Comparison of ENCODE assay signal across 20 cellular contexts in genomic region chr16:60225541-60225940, GRCh38.
"Had no signal": no experiment of that assay in that cellular context is flagged by ENCODE, and none has a peak within 500 bp of the region (broad histone marks: within the 10 kb centered on the region; RNA-seq: fewer than 3 reads in every experiment).

No MANE protein-coding gene starts in this region.

- H3K27me3 ChIP-seq: esophagus squamous epithelium, gastroesophageal sphincter, stomach, transverse colon had no signal

- H3K27ac Mint-ChIP-seq: effector memory CD8-positive, alpha-beta T cell; memory B cell; natural killer cell treated with Interleukin-12 subunit alpha and Interleukin-12 subunit beta and Interleukin-15 and Interleukin-18, amount 100 ng/mL, for 72 hours had no signal

- ATAC-seq: effector memory CD8-positive, alpha-beta T cell; gastroesophageal sphincter; left cardiac atrium; lower lobe of right lung; natural killer cell treated with Interleukin-12 subunit alpha and Interleukin-12 subunit beta and Interleukin-15 and Interleukin-18, amount 100 ng/mL, for 72 hours; right cardiac atrium had no signal

- H3K27ac ChIP-seq: esophagus squamous epithelium, gastroesophageal sphincter, left ventricle myocardium inferior, lower lobe of right lung, stomach, thoracic aorta, transverse colon had no signal

- H3K4me1 Mint-ChIP-seq: memory B cell had no signal

- H3K4me1 ChIP-seq: esophagus squamous epithelium, gastroesophageal sphincter, left ventricle myocardium inferior, lower lobe of right lung, stomach, transverse colon had no signal

- H3K36me3 Mint-ChIP-seq: memory B cell had no signal

- H3K9me3 ChIP-seq: esophagus squamous epithelium had no signal

- H3K27me3 Mint-ChIP-seq: effector memory CD8-positive, alpha-beta T cell; memory B cell; natural killer cell treated with Interleukin-12 subunit alpha and Interleukin-12 subunit beta and Interleukin-15 and Interleukin-18, amount 100 ng/mL, for 72 hours had no signal

- H3K4me3 Mint-ChIP-seq: effector memory CD8-positive, alpha-beta T cell; memory B cell; natural killer cell treated with Interleukin-12 subunit alpha and Interleukin-12 subunit beta and Interleukin-15 and Interleukin-18, amount 100 ng/mL, for 72 hours had no signal

- H3K4me3 ChIP-seq: esophagus squamous epithelium, gastroesophageal sphincter, left ventricle myocardium inferior, lower lobe of right lung, stomach, thoracic aorta, transverse colon had no signal

- DNase-seq: effector memory CD8-positive, alpha-beta T cell; esophagus squamous epithelium; foreskin fibroblast; glutamatergic neuron; kidney; left cardiac atrium; left ventricle myocardium inferior; lower lobe of right lung; midbrain; right cardiac atrium; small intestine; stimulated activated CD4-positive, alpha-beta T cell treated with anti-CD3 and anti-CD28 coated beads, Interleukin-12 subunit alpha, Interleukin-12 subunit beta, amount 100 ng/mL, for 4 hours; stimulated activated naive CD4-positive, alpha-beta T cell; stomach; substantia nigra; transverse colon had no signal

- FAIRE-seq: kidney, small intestine had no signal

- H3K36me3 ChIP-seq: esophagus squamous epithelium, gastroesophageal sphincter, left ventricle myocardium inferior, lower lobe of right lung, stomach, thoracic aorta, transverse colon had no signal
